1 cellular context compared by ENCODE assay signal in the genomic region with DNA sequence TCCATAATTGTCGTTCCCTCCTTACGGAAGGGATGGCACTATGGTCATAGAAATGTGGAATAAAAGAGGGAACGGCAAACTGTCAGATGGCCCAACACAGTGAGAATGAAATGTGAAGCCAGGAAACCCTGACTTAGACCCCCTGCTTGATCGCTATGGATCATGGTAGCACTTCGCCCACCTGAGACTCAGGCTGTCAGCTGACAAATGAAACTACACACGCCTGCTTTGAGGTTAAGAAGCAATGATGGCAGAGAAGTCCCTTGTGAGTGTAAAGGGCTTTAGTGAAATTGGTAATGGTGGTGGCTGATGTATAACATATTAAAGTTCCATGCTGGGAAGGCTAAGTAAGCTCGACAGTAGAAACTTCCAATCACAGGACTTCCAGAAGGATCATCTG.
TF ChIP-seq lines count a peak whose summit lies in the region.

No MANE protein-coding gene starts in this region.

TF ChIP-seq in SK-N-SH treated with all-trans-retinoic acid at 6 μM for 48 hours, 23 proteins besides CTCF, POLR2A, EP300 and RAD21 (continued from another document):
- TF ChIP-seq, protein P1, sequence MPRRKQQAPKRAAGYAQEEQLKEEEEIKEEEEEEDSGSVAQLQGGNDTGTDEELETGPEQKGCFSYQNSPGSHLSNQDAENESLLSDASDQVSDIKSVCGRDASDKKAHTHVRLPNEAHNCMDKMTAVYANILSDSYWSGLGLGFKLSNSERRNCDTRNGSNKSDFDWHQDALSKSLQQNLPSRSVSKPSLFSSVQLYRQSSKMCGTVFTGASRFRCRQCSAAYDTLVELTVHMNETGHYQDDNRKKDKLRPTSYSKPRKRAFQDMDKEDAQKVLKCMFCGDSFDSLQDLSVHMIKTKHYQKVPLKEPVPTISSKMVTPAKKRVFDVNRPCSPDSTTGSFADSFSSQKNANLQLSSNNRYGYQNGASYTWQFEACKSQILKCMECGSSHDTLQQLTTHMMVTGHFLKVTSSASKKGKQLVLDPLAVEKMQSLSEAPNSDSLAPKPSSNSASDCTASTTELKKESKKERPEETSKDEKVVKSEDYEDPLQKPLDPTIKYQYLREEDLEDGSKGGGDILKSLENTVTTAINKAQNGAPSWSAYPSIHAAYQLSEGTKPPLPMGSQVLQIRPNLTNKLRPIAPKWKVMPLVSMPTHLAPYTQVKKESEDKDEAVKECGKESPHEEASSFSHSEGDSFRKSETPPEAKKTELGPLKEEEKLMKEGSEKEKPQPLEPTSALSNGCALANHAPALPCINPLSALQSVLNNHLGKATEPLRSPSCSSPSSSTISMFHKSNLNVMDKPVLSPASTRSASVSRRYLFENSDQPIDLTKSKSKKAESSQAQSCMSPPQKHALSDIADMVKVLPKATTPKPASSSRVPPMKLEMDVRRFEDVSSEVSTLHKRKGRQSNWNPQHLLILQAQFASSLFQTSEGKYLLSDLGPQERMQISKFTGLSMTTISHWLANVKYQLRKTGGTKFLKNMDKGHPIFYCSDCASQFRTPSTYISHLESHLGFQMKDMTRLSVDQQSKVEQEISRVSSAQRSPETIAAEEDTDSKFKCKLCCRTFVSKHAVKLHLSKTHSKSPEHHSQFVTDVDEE (CRISPR knock-in tag; IDR thresholded peaks at IDR 0.05): no peak
- TF ChIP-seq ZC3H10 (CRISPR knock-in tag; IDR thresholded peaks at IDR 0.05) (no peak), RARB (CRISPR knock-in tag; IDR thresholded peaks at IDR 0.05) (no peak), ESRRG (CRISPR knock-in tag; IDR thresholded peaks at IDR 0.05) (no peak), CSDC2 (CRISPR knock-in tag; IDR thresholded peaks at IDR 0.05) (no peak), SNAI2 (CRISPR knock-in tag; IDR thresholded peaks at IDR 0.05) (no peak)
- TF ChIP-seq, protein P2, sequence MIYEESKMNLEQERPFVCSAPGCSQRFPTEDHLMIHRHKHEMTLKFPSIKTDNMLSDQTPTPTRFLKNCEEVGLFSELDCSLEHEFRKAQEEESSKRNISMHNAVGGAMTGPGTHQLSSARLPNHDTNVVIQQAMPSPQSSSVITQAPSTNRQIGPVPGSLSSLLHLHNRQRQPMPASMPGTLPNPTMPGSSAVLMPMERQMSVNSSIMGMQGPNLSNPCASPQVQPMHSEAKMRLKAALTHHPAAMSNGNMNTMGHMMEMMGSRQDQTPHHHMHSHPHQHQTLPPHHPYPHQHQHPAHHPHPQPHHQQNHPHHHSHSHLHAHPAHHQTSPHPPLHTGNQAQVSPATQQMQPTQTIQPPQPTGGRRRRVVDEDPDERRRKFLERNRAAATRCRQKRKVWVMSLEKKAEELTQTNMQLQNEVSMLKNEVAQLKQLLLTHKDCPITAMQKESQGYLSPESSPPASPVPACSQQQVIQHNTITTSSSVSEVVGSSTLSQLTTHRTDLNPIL (CRISPR knock-in tag; IDR thresholded peaks at IDR 0.05; ENCODE audit: low read depth): no peak
- TF ChIP-seq, protein P3, sequence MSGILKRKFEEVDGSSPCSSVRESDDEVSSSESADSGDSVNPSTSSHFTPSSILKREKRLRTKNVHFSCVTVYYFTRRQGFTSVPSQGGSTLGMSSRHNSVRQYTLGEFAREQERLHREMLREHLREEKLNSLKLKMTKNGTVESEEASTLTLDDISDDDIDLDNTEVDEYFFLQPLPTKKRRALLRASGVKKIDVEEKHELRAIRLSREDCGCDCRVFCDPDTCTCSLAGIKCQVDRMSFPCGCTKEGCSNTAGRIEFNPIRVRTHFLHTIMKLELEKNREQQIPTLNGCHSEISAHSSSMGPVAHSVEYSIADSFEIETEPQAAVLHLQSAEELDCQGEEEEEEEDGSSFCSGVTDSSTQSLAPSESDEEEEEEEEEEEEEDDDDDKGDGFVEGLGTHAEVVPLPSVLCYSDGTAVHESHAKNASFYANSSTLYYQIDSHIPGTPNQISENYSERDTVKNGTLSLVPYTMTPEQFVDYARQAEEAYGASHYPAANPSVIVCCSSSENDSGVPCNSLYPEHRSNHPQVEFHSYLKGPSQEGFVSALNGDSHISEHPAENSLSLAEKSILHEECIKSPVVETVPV (CRISPR knock-in tag; IDR thresholded peaks at IDR 0.05): no peak
TF ChIP-seq in SK-N-SH treated with all-trans-retinoic acid at 6 μM for 48 hours: peak in this region for 0.
